ENCODE assay signal across 8 cellular contexts in genomic region chr4:124334119-124334518, GRCh38.
DNase-seq lines count a peak whose midpoint lies in the region; ATAC-seq and TF ChIP-seq lines count a peak whose summit lies in the region.

No MANE protein-coding gene starts in this region.

- H3K36me3 Mint-ChIP-seq in natural killer cell, result no peaks in the 10 kb centered on the region

- no peak overlapping the region for H3K4me3 ChIP-seq in Jurkat, Clone E6-1 (ENCODE audit: low read length)
- H3K4me3 ChIP-seq in fibroblast of villous mesenchyme (ENCODE audit: low read depth, low read length), result no peak overlapping the region

- intact Hi-C loops in natural killer cell (cut with micrococcal nuclease), result loop anchor here (5.0 kb wide), 1 partner anchor 948 kb away; no protein-coding TSS in a partner anchor

- H3K4me3 Mint-ChIP-seq in natural killer cell, result no peak overlapping the region

- peak; percentile 97 for ATAC-seq in SK-N-SH treated with all-trans-retinoic acid at 6 μM for 48 hours
- ATAC-seq in natural killer cell, result no peak
- ATAC-seq in HG03520 (IDR thresholded peaks at IDR 0.05; ENCODE audit: unreplicated experiment), result no peak

- DNase-seq in NCI-H2171 treated with DMSO at 0.1 percent for 48 hours (lab: John Stamatoyannopoulos, UW), result peak; percentile 39
- no peak for DNase-seq in NCI-H2171 (lab: John Stamatoyannopoulos, UW)
- DNase-seq in Jurkat, Clone E6-1 (ENCODE audit: low read depth, low spot score), result peak; percentile 34
- peak; percentile 83 for DNase-seq in fibroblast of villous mesenchyme (ENCODE audit: low read depth)
- peak; percentile 70 for DNase-seq in pons (ENCODE audit: low spot score)
- no peak for DNase-seq in natural killer cell

- no peaks in the 10 kb centered on the region for H3K4me1 Mint-ChIP-seq in natural killer cell

- TF ChIP-seq CTCF in fibroblast of villous mesenchyme (IDR thresholded peaks at IDR 0.05; ENCODE audit: insufficient read depth, low read depth, low read length) (peak; percentile 61), natural killer cell (IDR thresholded peaks at IDR 0.05) (no peak)

- H3K27me3 Mint-ChIP-seq in natural killer cell (ENCODE audit: low read depth in 2 of 2), result no peaks in the 10 kb centered on the region

- no peaks in the 10 kb centered on the region for H3K9me3 Mint-ChIP-seq in natural killer cell

- H3K27ac Mint-ChIP-seq in natural killer cell, result no peak overlapping the region

TF ChIP-seq in SK-N-SH treated with all-trans-retinoic acid at 6 μM for 48 hours, 23 proteins besides CTCF, POLR2A, EP300 and RAD21:
- peak; percentile 20; the same call in 1 of the 2 replicates for TF ChIP-seq ISL1 (CRISPR knock-in tag; IDR thresholded peaks at IDR 0.05)
- TF ChIP-seq ZNF8 (CRISPR knock-in tag; IDR thresholded peaks at IDR 0.05), result no peak

Comparison
In these comparisons a context has a peak if more than half of its experiments do, and no peak if none do; other contexts are left out.
1. DNase-seq: peak in NCI-H2171 treated with DMSO at 0.1 percent for 48 hours (single experiment), Jurkat, Clone E6-1 (single experiment), fibroblast of villous mesenchyme (single experiment) and pons (single experiment); none in NCI-H2171 (single experiment) and natural killer cell (single experiment).